Comparison of ENCODE assay signal across 1 cellular context in the genomic region with DNA sequence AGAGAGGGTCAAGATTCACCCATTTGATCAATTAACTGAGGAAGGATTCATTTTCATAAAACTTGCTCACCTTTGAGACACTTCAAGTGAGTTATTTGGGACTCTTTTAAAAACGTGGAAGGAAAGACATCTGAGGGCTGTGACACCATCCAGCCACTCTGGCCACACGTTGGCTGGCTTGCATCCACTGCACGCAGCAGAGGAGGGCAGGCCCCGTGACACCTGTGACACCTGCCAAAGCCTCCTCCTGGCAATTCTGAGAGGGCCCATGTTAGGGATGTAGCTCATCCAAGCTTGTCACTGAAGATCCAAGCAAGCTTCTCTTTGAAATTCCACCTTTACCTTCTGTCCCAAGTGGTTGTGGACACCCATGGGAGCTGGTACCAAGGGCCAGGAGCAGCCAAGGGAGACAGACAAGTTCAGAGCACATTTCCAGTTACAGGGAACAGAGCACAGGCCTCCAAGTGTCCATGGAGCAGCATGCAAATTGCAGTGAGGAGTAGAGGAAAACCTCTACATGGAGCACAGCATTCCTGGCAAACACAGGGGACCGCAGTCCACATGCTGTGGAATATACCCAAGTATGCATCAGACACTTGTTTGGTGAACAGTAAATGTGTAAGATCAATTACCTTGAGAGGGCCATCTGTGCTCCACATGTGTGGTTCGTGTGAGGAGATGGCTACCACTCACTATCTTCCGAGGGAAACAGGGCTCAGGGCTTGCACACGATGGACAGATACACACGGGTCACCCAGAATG.
TF ChIP-seq lines count a peak whose summit lies in the region.

No MANE protein-coding gene starts in this region.

TF ChIP-seq in SK-N-SH treated with all-trans-retinoic acid at 6 μM for 48 hours, 23 proteins besides CTCF, POLR2A, EP300 and RAD21 (continued from another document):
- TF ChIP-seq, protein P1, sequence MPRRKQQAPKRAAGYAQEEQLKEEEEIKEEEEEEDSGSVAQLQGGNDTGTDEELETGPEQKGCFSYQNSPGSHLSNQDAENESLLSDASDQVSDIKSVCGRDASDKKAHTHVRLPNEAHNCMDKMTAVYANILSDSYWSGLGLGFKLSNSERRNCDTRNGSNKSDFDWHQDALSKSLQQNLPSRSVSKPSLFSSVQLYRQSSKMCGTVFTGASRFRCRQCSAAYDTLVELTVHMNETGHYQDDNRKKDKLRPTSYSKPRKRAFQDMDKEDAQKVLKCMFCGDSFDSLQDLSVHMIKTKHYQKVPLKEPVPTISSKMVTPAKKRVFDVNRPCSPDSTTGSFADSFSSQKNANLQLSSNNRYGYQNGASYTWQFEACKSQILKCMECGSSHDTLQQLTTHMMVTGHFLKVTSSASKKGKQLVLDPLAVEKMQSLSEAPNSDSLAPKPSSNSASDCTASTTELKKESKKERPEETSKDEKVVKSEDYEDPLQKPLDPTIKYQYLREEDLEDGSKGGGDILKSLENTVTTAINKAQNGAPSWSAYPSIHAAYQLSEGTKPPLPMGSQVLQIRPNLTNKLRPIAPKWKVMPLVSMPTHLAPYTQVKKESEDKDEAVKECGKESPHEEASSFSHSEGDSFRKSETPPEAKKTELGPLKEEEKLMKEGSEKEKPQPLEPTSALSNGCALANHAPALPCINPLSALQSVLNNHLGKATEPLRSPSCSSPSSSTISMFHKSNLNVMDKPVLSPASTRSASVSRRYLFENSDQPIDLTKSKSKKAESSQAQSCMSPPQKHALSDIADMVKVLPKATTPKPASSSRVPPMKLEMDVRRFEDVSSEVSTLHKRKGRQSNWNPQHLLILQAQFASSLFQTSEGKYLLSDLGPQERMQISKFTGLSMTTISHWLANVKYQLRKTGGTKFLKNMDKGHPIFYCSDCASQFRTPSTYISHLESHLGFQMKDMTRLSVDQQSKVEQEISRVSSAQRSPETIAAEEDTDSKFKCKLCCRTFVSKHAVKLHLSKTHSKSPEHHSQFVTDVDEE (CRISPR knock-in tag; IDR thresholded peaks at IDR 0.05): no peak
- no peak for TF ChIP-seq ZFP30 (CRISPR knock-in tag; IDR thresholded peaks at IDR 0.05)
